Comparison of ENCODE assay signal across 17 cellular contexts in the genomic region with DNA sequence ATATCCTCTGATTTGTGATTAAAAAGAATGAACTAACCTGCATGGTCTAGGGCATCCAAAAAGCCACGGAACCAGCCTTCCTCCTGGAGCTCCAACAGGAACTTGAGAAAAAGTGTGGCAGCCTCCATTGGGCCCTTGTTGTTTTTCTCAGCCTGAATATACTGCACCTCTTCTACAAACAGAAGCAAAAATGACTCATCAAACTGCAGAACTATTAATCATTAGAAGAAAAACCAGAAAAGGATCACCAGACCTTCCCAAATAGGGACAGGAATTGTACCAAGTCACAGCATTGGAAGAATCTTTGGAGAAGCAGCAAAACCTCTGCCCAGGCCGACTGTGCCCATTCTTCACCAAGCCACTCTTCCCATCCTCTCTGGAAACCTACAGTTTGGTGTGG. TPM values are rescaled to one million over a fixed set of nuclear protein-coding genes. Genes with fewer than 3 reads are reported as not detected.
DNase-seq lines count a peak whose midpoint lies in the region; ATAC-seq, FAIRE-seq and TF ChIP-seq lines count a peak whose summit lies in the region.
"Had no signal": no experiment of that assay in that cellular context is flagged by ENCODE, and none has a peak within 500 bp of the region (broad histone marks: within the 10 kb centered on the region; RNA-seq: fewer than 3 reads in every experiment).

No MANE protein-coding gene starts in this region.

- H3K4me1 Mint-ChIP-seq in HFFc6 (ENCODE audit: low read depth) (peaks cover 31% of the 10 kb centered on the region), glutamatergic neuron (ENCODE audit: low read depth, unreplicated experiment) (no peaks in the 10 kb centered on the region)
- H3K4me1 Mint-ChIP-seq in stimulated activated memory B cell treated with anti-CD40 and anti-IgM and Interleukin-4, amounts not matched to agents 10 μg/mL and 1 μg/mL and 100 μg/mL, for 72 hours = no peaks in the 10 kb centered on the region
- peaks cover 2 to 12% (median 8%) of the 10 kb centered on the region in 4 donors for H3K4me1 Mint-ChIP-seq in naive thymus-derived CD8-positive, alpha-beta T cell

- peaks cover 28% of the 10 kb centered on the region for H3K4me1 ChIP-seq in keratinocyte (ENCODE audit: control insufficient read depth, extremely low read depth, insufficient read depth, low read length)
- no peaks in the 10 kb centered on the region for H3K4me1 ChIP-seq in upper lobe of left lung
- H3K4me1 ChIP-seq: HAP-1, stomach had no signal

- peaks cover 2% of the 10 kb centered on the region; the same call in 1 of the 2 replicates for H3K27me3 Mint-ChIP-seq in HFFc6 (ENCODE audit: insufficient read depth)
- no peaks in the 10 kb centered on the region for H3K27me3 Mint-ChIP-seq in stimulated activated memory B cell treated with anti-CD40 and anti-IgM and Interleukin-4, amounts not matched to agents 10 μg/mL and 1 μg/mL and 100 μg/mL, for 72 hours
- peaks cover 2% of the 10 kb centered on the region for H3K27me3 Mint-ChIP-seq in glutamatergic neuron (ENCODE audit: unreplicated experiment)
- no peaks in the 10 kb centered on the region for H3K27me3 Mint-ChIP-seq in naive thymus-derived CD8-positive, alpha-beta T cell
- H3K27me3 Mint-ChIP-seq: activated naive CD8-positive, alpha-beta T cell treated with anti-CD3 and anti-CD28 coated beads, Interleukin-2, amount 10 ng/mL, durations not matched to agents 7 days and 5 days had no signal

- DNase-seq in AG08395 (ENCODE audit: low spot score) (peak; percentile 16), HFFc6 (peak; percentile 53), cardiac fibroblast (ENCODE audit: low read depth in 2 of 2) (peak; percentile 15 to 77), keratinocyte (ENCODE audit: low read depth, low spot score) (no peak), glutamatergic neuron (no peak), upper lobe of left lung (no peak)
- DNase-seq in naive thymus-derived CD8-positive, alpha-beta T cell = no peak
- DNase-seq: activated naive CD8-positive, alpha-beta T cell treated with anti-CD3 and anti-CD28 coated beads, Interleukin-2, amount 10 ng/mL, durations not matched to agents 7 days and 5 days; activated T-cell treated with anti-CD3 and anti-CD28 coated beads for 4 hours; mesendoderm; NCI-H2081; Right ventricle myocardium superior; stomach had no signal

- peaks cover 19% of the 10 kb centered on the region for H3K9me3 Mint-ChIP-seq in HFFc6
- no peaks in the 10 kb centered on the region for H3K9me3 Mint-ChIP-seq in stimulated activated memory B cell treated with anti-CD40 and anti-IgM and Interleukin-4, amounts not matched to agents 10 μg/mL and 1 μg/mL and 100 μg/mL, for 72 hours
- no peaks in the 10 kb centered on the region for H3K9me3 Mint-ChIP-seq in glutamatergic neuron (ENCODE audit: unreplicated experiment)
- H3K9me3 Mint-ChIP-seq in naive thymus-derived CD8-positive, alpha-beta T cell = no peaks in the 10 kb centered on the region
- H3K9me3 Mint-ChIP-seq: activated naive CD8-positive, alpha-beta T cell treated with anti-CD3 and anti-CD28 coated beads, Interleukin-2, amount 10 ng/mL, durations not matched to agents 7 days and 5 days had no signal

- H3K9me3 ChIP-seq in keratinocyte (ENCODE audit: control insufficient read depth, low read depth, low read length) (no peaks in the 10 kb centered on the region), upper lobe of left lung (no peaks in the 10 kb centered on the region)
- H3K9me3 ChIP-seq: HAP-1, stomach had no signal

- peaks cover 47% of the 10 kb centered on the region for H3K36me3 Mint-ChIP-seq in HFFc6 (ENCODE audit: low read depth)
- H3K36me3 Mint-ChIP-seq in stimulated activated memory B cell treated with anti-CD40 and anti-IgM and Interleukin-4, amounts not matched to agents 10 μg/mL and 1 μg/mL and 100 μg/mL, for 72 hours = peaks cover 22% of the 10 kb centered on the region
- no peaks in the 10 kb centered on the region for H3K36me3 Mint-ChIP-seq in glutamatergic neuron (ENCODE audit: unreplicated experiment)
- peaks cover 4 to 52% (median 18%) of the 10 kb centered on the region in 3 donors for H3K36me3 Mint-ChIP-seq in naive thymus-derived CD8-positive, alpha-beta T cell

- no peak overlapping the region for H2AFZ ChIP-seq in keratinocyte (ENCODE audit: control insufficient read depth, low read length)

- no peaks in the 10 kb centered on the region for H3K9me1 ChIP-seq in keratinocyte (ENCODE audit: control insufficient read depth, extremely low read depth, insufficient read depth, low read length)

- no peaks in the 10 kb centered on the region for H3K27me3 ChIP-seq in keratinocyte (ENCODE audit: control insufficient read depth, extremely low read depth, insufficient read depth, low read length)
- no peaks in the 10 kb centered on the region for H3K27me3 ChIP-seq in upper lobe of left lung
- H3K27me3 ChIP-seq: stomach had no signal

- H3K9ac ChIP-seq in keratinocyte (ENCODE audit: control insufficient read depth, extremely low read depth, insufficient read depth, low read length) = no peak overlapping the region

- TF ChIP-seq POLR2A in upper lobe of left lung (IDR thresholded peaks at IDR 0.05) = no peak

- H3K4me2 ChIP-seq in keratinocyte (ENCODE audit: control insufficient read depth, extremely low read depth, insufficient read depth, low read depth, low read length) = no peak overlapping the region

- peaks cover 12% of the 10 kb centered on the region for H3K79me2 ChIP-seq in keratinocyte (ENCODE audit: control insufficient read depth, insufficient read depth, low read length)

- no peak for ATAC-seq in stimulated activated memory B cell treated with anti-CD40 and anti-IgM and Interleukin-4, amounts not matched to agents 10 μg/mL and 1 μg/mL and 100 μg/mL, for 72 hours
- no peak for ATAC-seq in upper lobe of left lung (ENCODE audit: low FRiP score in 2 of 2)
- ATAC-seq in naive thymus-derived CD8-positive, alpha-beta T cell = no peak

- dilution Hi-C loops in keratinocyte (cut with MboI; ENCODE audit: extremely low pct_ligation_motif_present, low sequenced_read_pairs) = no loop called here

- H3K27ac Mint-ChIP-seq in HFFc6 = peak overlapping the region; percentile 80
- H3K27ac Mint-ChIP-seq in stimulated activated memory B cell treated with anti-CD40 and anti-IgM and Interleukin-4, amounts not matched to agents 10 μg/mL and 1 μg/mL and 100 μg/mL, for 72 hours = no peak overlapping the region
- no peak overlapping the region for H3K27ac Mint-ChIP-seq in glutamatergic neuron (ENCODE audit: unreplicated experiment)
- peak overlapping the region in 2 of 10 donors; percentile 23 to 36 for H3K27ac Mint-ChIP-seq in naive thymus-derived CD8-positive, alpha-beta T cell
- H3K27ac Mint-ChIP-seq: activated naive CD8-positive, alpha-beta T cell treated with anti-CD3 and anti-CD28 coated beads, Interleukin-2, amount 10 ng/mL, durations not matched to agents 7 days and 5 days had no signal

- WGBS in upper lobe of left lung, 2 donors = 84 to 88% methylated on average over 2 of the region's 2 CpGs

- no peak for TF ChIP-seq EP300 in upper lobe of left lung (IDR thresholded peaks at IDR 0.05)

- peak; percentile 85 for FAIRE-seq in keratinocyte (lab: Jason Lieb, UNC)
- FAIRE-seq: colon had no signal

- H3K4me3 Mint-ChIP-seq in HFFc6 (peak overlapping the region; percentile 18), glutamatergic neuron (ENCODE audit: unreplicated experiment) (no peak overlapping the region)
- H3K4me3 Mint-ChIP-seq in stimulated activated memory B cell treated with anti-CD40 and anti-IgM and Interleukin-4, amounts not matched to agents 10 μg/mL and 1 μg/mL and 100 μg/mL, for 72 hours = no peak overlapping the region
- H3K4me3 Mint-ChIP-seq in naive thymus-derived CD8-positive, alpha-beta T cell = no peak overlapping the region
- H3K4me3 Mint-ChIP-seq: activated naive CD8-positive, alpha-beta T cell treated with anti-CD3 and anti-CD28 coated beads, Interleukin-2, amount 10 ng/mL, durations not matched to agents 7 days and 5 days had no signal

- H3K4me3 ChIP-seq in cardiac fibroblast (replicated peaks in 1 of 2; ENCODE audit: low read depth in 2 of 2, low read length in 2 of 2) = no peak overlapping the region
- no peak overlapping the region for H3K4me3 ChIP-seq in keratinocyte (ENCODE audit: control insufficient read depth in 2 of 3, extremely low read depth in 1 of 3, insufficient read depth in 2 of 3, low read depth in 1 of 3, low read length in 3 of 3)
- H3K4me3 ChIP-seq in upper lobe of left lung = no peak overlapping the region
- H3K4me3 ChIP-seq: HAP-1, stomach had no signal

- POLR2A ChIA-PET in naive thymus-derived CD8-positive, alpha-beta T cell (lab: Charles Lee) = no interaction called here

- H3K27ac ChIP-seq in keratinocyte (ENCODE audit: control insufficient read depth, insufficient read depth, low read length) = peak overlapping the region; percentile 55
- H3K27ac ChIP-seq in upper lobe of left lung = no peak overlapping the region
- H3K27ac ChIP-seq: HL-60, stomach had no signal

- no peaks in the 10 kb centered on the region for H4K20me1 ChIP-seq in keratinocyte (ENCODE audit: control insufficient read depth, extremely low read depth, insufficient read depth, low read length)

- H3K36me3 ChIP-seq in keratinocyte (ENCODE audit: control insufficient read depth in 2 of 2, extremely low read depth in 1 of 2, insufficient read depth in 2 of 2, low read length in 2 of 2) (peaks cover 0 to 8% of the 10 kb centered on the region in 2 experiments), upper lobe of left lung (peaks cover 0 to 42% (median 11%) of the 10 kb centered on the region in 4 donors)
- H3K36me3 ChIP-seq: HAP-1 had no signal

- no peak for TF ChIP-seq CTCF in HFFc6 (IDR thresholded peaks at IDR 0.05)
- TF ChIP-seq CTCF in cardiac fibroblast (IDR thresholded peaks at IDR 0.05; ENCODE audit: low read depth, low read length) = no peak
- TF ChIP-seq CTCF in keratinocyte (optimal IDR thresholded peaks at IDR 0.05 in 1 of 3, IDR thresholded peaks at IDR 0.05 in 1 of 3, conservative IDR thresholded peaks at IDR 0.05 in 1 of 3; ENCODE audit: extremely low read depth in 1 of 3, insufficient read depth in 2 of 3, low read length in 3 of 3) = no peak
- TF ChIP-seq CTCF in glutamatergic neuron (IDR thresholded peaks at IDR 0.05; ENCODE audit: partially characterized antibody, unreplicated experiment) = no peak
- no peak for TF ChIP-seq CTCF in upper lobe of left lung (IDR thresholded peaks at IDR 0.05)

RNA-seq across cellular contexts. Expression of a gene that starts 25.2 kb away (rescaled TPM):
- 1 to 10 TPM; 4.8 to 6.0 (median 5.2) TPM for total RNA-seq in HFFc6 (2021; fragmentation: NEBNext Ultra II Directional; extraction: Animal tissue kit (Norgen Biotek cat#: 25700))
- polyA plus RNA-seq in keratinocyte = 23.0 to 31.4 TPM (median 27.6 TPM) in 3 replicates
- polyA plus RNA-seq in keratinocyte (2011; ENCODE audit: low read depth) = 3.0 TPM
- 11.4 and 22.0 TPM in 2 replicates for polyA plus RNA-seq in keratinocyte (2011; cell fraction: cytosol; rRNA removed)
- 30.2 and 35.6 TPM in 2 replicates for polyA plus RNA-seq in keratinocyte (2011; cell fraction: nucleus; rRNA removed)
- 4.7 and 29.6 TPM in 2 replicates for polyA plus RNA-seq in keratinocyte (2012; ENCODE audit: low replicate concordance)
- 7.3 to 34.9 TPM (median 16.8 TPM) in 3 replicates for polyA minus RNA-seq in keratinocyte
- 9.6 TPM for polyA minus RNA-seq in keratinocyte (2011; cell fraction: cytosol; rRNA and poly(A)+ RNA removed)
- 21.1 and 44.8 TPM in 2 replicates for polyA minus RNA-seq in keratinocyte (2011; cell fraction: nucleus; rRNA and poly(A)+ RNA removed)
- total RNA-seq in glutamatergic neuron (ENCODE audit: unreplicated experiment) = 3.0 TPM
- 10 to 100 TPM in 5 of 6 donors, 1 to 10 TPM in 1; 7.8 to 24.1 (median 15.3) TPM for total RNA-seq in upper lobe of left lung
- 10 to 100 TPM; 20.9 to 22.6 TPM for total RNA-seq in naive thymus-derived CD8-positive, alpha-beta T cell
- 10 to 100 TPM; 12.7 to 14.4 (median 14.1) TPM for polyA plus RNA-seq in naive thymus-derived CD8-positive, alpha-beta T cell

RNA-seq across cellular contexts. Expression of a gene that starts 51.4 kb away (rescaled TPM):
- total RNA-seq in HFFc6 (2021; fragmentation: NEBNext Ultra II Directional; extraction: Animal tissue kit (Norgen Biotek cat#: 25700)) = 10 to 100 TPM; 11.4 to 16.8 (median 14.0) TPM
- polyA plus RNA-seq in keratinocyte = 2.0 to 21.9 TPM (median 13.0 TPM) in 3 replicates
- 1.6 TPM for polyA plus RNA-seq in keratinocyte (2011; ENCODE audit: low read depth)
- polyA plus RNA-seq in keratinocyte (2011; cell fraction: cytosol; rRNA removed) = 1.9 and 3.4 TPM in 2 replicates
- 1.0 and 1.9 TPM in 2 replicates for polyA plus RNA-seq in keratinocyte (2011; cell fraction: nucleus; rRNA removed)
- polyA plus RNA-seq in keratinocyte (2012; ENCODE audit: low replicate concordance) = 17.5 and 21.5 TPM in 2 replicates
- polyA minus RNA-seq in keratinocyte = 1.1 to 3.9 TPM (median 1.9 TPM) in 3 replicates
- not detected for polyA minus RNA-seq in keratinocyte (2011; cell fraction: cytosol; rRNA and poly(A)+ RNA removed)
- polyA minus RNA-seq in keratinocyte (2011; cell fraction: nucleus; rRNA and poly(A)+ RNA removed) = 2.5 TPM in 1 of 2 replicates, not detected in the other
- 7.8 TPM for total RNA-seq in glutamatergic neuron (ENCODE audit: unreplicated experiment)
- 10 to 100 TPM in 1 of 6 donors, 1 to 10 TPM in 5; 2.1 to 14.4 (median 5.5) TPM for total RNA-seq in upper lobe of left lung
- 10 to 100 TPM; 37.0 to 37.8 TPM for total RNA-seq in naive thymus-derived CD8-positive, alpha-beta T cell
- 100 to 1,000 TPM; 103 to 116 (median 110) TPM for polyA plus RNA-seq in naive thymus-derived CD8-positive, alpha-beta T cell

RNA-seq across cellular contexts. Expression of a gene that starts 51.6 kb away (rescaled TPM):
- 10 to 100 TPM; 14.8 to 17.4 (median 17.1) TPM for total RNA-seq in HFFc6 (2021; fragmentation: NEBNext Ultra II Directional; extraction: Animal tissue kit (Norgen Biotek cat#: 25700))
- polyA plus RNA-seq in keratinocyte = 12.8 to 17.1 TPM (median 13.5 TPM) in 3 replicates
- polyA plus RNA-seq in keratinocyte (2011; ENCODE audit: low read depth) = 37.3 TPM
- 6.9 and 14.0 TPM in 2 replicates for polyA plus RNA-seq in keratinocyte (2011; cell fraction: cytosol; rRNA removed)
- polyA plus RNA-seq in keratinocyte (2011; cell fraction: nucleus; rRNA removed) = 17.1 and 24.5 TPM in 2 replicates
- 13.5 and 17.0 TPM in 2 replicates for polyA plus RNA-seq in keratinocyte (2012; ENCODE audit: low replicate concordance)
- 8.2 to 27.8 TPM (median 19.3 TPM) in 3 replicates for polyA minus RNA-seq in keratinocyte
- 9.2 TPM for polyA minus RNA-seq in keratinocyte (2011; cell fraction: cytosol; rRNA and poly(A)+ RNA removed)
- polyA minus RNA-seq in keratinocyte (2011; cell fraction: nucleus; rRNA and poly(A)+ RNA removed) = 18.5 and 36.0 TPM in 2 replicates
- total RNA-seq in glutamatergic neuron (ENCODE audit: unreplicated experiment) (13.9 TPM), upper lobe of left lung (10 to 100 TPM; 11.2 to 25.7 (median 14.2) TPM)
- 10 to 100 TPM; 21.9 to 24.2 TPM for total RNA-seq in naive thymus-derived CD8-positive, alpha-beta T cell
- 10 to 100 TPM; 22.8 to 26.0 (median 23.5) TPM for polyA plus RNA-seq in naive thymus-derived CD8-positive, alpha-beta T cell

Comparison
In these comparisons a context has a peak if more than half of its experiments do, and no peak if none do; other contexts are left out.
1. DNase-seq: peak in AG08395 (single experiment), HFFc6 (single experiment) and cardiac fibroblast (2 of 2); none in keratinocyte (single experiment), glutamatergic neuron (single experiment), upper lobe of left lung (0 of 2) and naive thymus-derived CD8-positive, alpha-beta T cell (0 of 10).